Comparison of ENCODE assay signal across 34 cellular contexts in the genomic region with DNA sequence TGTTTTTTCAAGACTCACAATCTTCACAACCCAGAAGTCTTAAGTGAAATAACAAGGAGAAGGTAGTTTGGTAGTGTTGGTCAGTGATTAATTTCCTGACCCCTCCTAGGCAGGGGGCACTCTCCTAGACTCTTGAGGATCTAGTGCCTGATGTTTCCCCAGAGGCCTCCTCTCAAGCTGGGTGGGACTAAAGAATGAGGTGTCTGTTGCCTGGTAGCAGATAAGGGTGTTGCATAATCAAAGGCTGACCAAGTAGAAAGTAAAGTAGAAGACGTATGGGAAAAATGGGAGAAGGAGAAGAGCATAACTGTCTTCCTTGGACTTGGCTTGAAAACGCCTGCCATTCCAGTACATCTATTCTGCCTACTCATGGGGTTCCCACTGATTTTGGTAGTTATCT. TPM values are rescaled to one million over a fixed set of nuclear protein-coding genes. Genes with fewer than 3 reads are reported as not detected.
DNase-seq lines count a peak whose midpoint lies in the region; ATAC-seq and TF ChIP-seq lines count a peak whose summit lies in the region.
"Had no signal": no experiment of that assay in that cellular context is flagged by ENCODE, and none has a peak within 500 bp of the region (broad histone marks: within the 10 kb centered on the region; RNA-seq: fewer than 3 reads in every experiment).

No MANE protein-coding gene starts in this region.

- CTCF ChIA-PET in PC-9 (lab: Charles Lee): no interaction called here

- H3K4me3 ChIP-seq in right cardiac atrium (ENCODE audit: low read length) (no peak overlapping the region), fibroblast of lung (replicated peaks in 1 of 4; ENCODE audit: control extremely low read depth in 1 of 4, insufficient read depth in 1 of 4, low read depth in 3 of 4, low read length in 4 of 4) (no peak overlapping the region), PC-9 (no peak overlapping the region)
- H3K4me3 ChIP-seq: upper lobe of right lung had no signal

- H3K9me2 ChIP-seq in PC-9 (ENCODE audit: insufficient read depth): peaks cover 3% of the 10 kb centered on the region; the same call in 1 of the 2 replicates
- H3K9me2 ChIP-seq: SK-N-SH had no signal

- BruUV-seq in PC-9 (replicated peaks; lab: Mats Ljungman, UMichigan): no TSS peak

- H3K4me2 ChIP-seq in fibroblast of lung (ENCODE audit: extremely low read depth, insufficient read depth, low read length) (no peak overlapping the region), PC-9 (no peak overlapping the region)
- H3K4me2 ChIP-seq: SK-N-SH had no signal

- H3K4me1 Mint-ChIP-seq in type B pancreatic cell (ENCODE audit: unreplicated experiment): peaks cover 18% of the 10 kb centered on the region
- H3K4me1 Mint-ChIP-seq: IgD-negative memory B cell; naive B cell; stimulated activated effector memory CD8-positive, alpha-beta T cell treated with anti-CD3 and anti-CD28 coated beads, Interleukin-12 subunit alpha, Interleukin-12 subunit beta, amount 100 ng/mL, for 72 hours had no signal

- no peak overlapping the region for H3K27ac ChIP-seq in right cardiac atrium (ENCODE audit: low read length)
- no peak overlapping the region for H3K27ac ChIP-seq in fibroblast of lung (ENCODE audit: insufficient read depth, low read length)
- H3K27ac ChIP-seq in PC-9: no peak overlapping the region
- H3K27ac ChIP-seq: HL-60, RWPE1, upper lobe of right lung, VCaP had no signal

- no peak overlapping the region for H3K4me3 Mint-ChIP-seq in type B pancreatic cell
- H3K4me3 Mint-ChIP-seq: activated T-cell treated with anti-CD3 and anti-CD28 coated beads, Interleukin-2, amount 50 U/mL, for 4 hours; dendritic cell treated with granulocyte-macrophage colony-stimulating factor and Interleukin-4, amounts not matched to agents 40 ng/mL and 50 ng/mL, for 4 days; stimulated activated effector memory CD8-positive, alpha-beta T cell treated with anti-CD3 and anti-CD28 coated beads, Interleukin-12 subunit alpha, Interleukin-12 subunit beta, amount 100 ng/mL, for 72 hours had no signal

- H2AFZ ChIP-seq in fibroblast of lung (ENCODE audit: low read length) (no peak overlapping the region), PC-9 (no peak overlapping the region)

- DNase-seq in right cardiac atrium (no peak), cardiac septum (ENCODE audit: low spot score) (no peak), RPMI7951 (ENCODE audit: low read depth) (peak; percentile 25), fibroblast of lung (ENCODE audit: low read depth in 2 of 2) (peak; percentile 5 to 15), PC-9 (no peak), ureter (ENCODE audit: low spot score) (no peak), type B pancreatic cell (ENCODE audit: extremely low spot score, unreplicated experiment) (no peak)
- DNase-seq: activated CD4-positive, alpha-beta T cell treated with anti-CD3 and anti-CD28 coated beads for 48 hours; activated naive CD4-positive, alpha-beta T cell; activated T-cell treated with anti-CD3 and anti-CD28 coated beads, Interleukin-2, amount 50 U/mL, for 4 hours; amniotic stem cell; BE2C; caudate nucleus; DMS153; GF-D8; head of caudate nucleus; left cardiac atrium; naive B cell; NCI-H1930; NCI-H2227 treated with DMSO at 0.1 percent for 48 hours; nucleus accumbens; SK-N-SH; stimulated activated CD4-positive, alpha-beta T cell treated with anti-CD3 and anti-CD28 coated beads, Interleukin-2, amount 100 ng/mL, for 48 hours; substantia nigra; upper lobe of right lung had no signal

- H3K36me3 ChIP-seq in fibroblast of lung (ENCODE audit: control insufficient read depth, insufficient read depth, low read length) (no peaks in the 10 kb centered on the region), PC-9 (ENCODE audit: low read depth) (no peaks in the 10 kb centered on the region)
- H3K36me3 ChIP-seq: BE2C, upper lobe of right lung had no signal

- H3K9me3 ChIP-seq in right cardiac atrium (ENCODE audit: control insufficient read depth, low read length) (peaks cover 3% of the 10 kb centered on the region), fibroblast of lung (ENCODE audit: control insufficient read depth, insufficient read depth, low read depth, low read length) (no peaks in the 10 kb centered on the region), PC-9 (ENCODE audit: insufficient read depth, low read depth) (no peaks in the 10 kb centered on the region)
- H3K9me3 ChIP-seq: BE2C, SK-N-SH, upper lobe of right lung had no signal

- intact Hi-C loops in right cardiac atrium (cut with DNase I): no loop called here
- intact Hi-C loops in cardiac septum (cut with DNase I): no loop called here
- intact Hi-C loops in PC-9 (cut with micrococcal nuclease; ENCODE audit: unreplicated experiment): no loop called here

- H3K36me3 Mint-ChIP-seq in type B pancreatic cell: no peaks in the 10 kb centered on the region
- H3K36me3 Mint-ChIP-seq: IgD-negative memory B cell; naive B cell; stimulated activated effector memory CD8-positive, alpha-beta T cell treated with anti-CD3 and anti-CD28 coated beads, Interleukin-12 subunit alpha, Interleukin-12 subunit beta, amount 100 ng/mL, for 72 hours had no signal

- H3K27me3 ChIP-seq in right cardiac atrium (ENCODE audit: control insufficient read depth, insufficient read depth) (no peaks in the 10 kb centered on the region), fibroblast of lung (ENCODE audit: control insufficient read depth, insufficient read depth, low read length) (peaks cover 2% of the 10 kb centered on the region), PC-9 (ENCODE audit: insufficient read depth, low read depth) (no peaks in the 10 kb centered on the region)
- H3K27me3 ChIP-seq: BE2C, upper lobe of right lung had no signal

- POLR2A ChIA-PET in PC-9 (lab: Charles Lee; ENCODE audit: unreplicated experiment): no interaction called here

- H3K79me2 ChIP-seq in fibroblast of lung (ENCODE audit: control insufficient read depth, insufficient read depth, low read length) (no peaks in the 10 kb centered on the region), PC-9 (ENCODE audit: low read depth) (no peaks in the 10 kb centered on the region)

- H3K9ac ChIP-seq in fibroblast of lung (ENCODE audit: insufficient read depth, low read length): no peak overlapping the region
- H3K9ac ChIP-seq: SK-N-SH had no signal

- TF ChIP-seq CTCF in fibroblast of lung (conservative IDR thresholded peaks at IDR 0.05 in 1 of 2, IDR thresholded peaks at IDR 0.05 in 1 of 2; ENCODE audit: low read depth in 1 of 2, low read length in 2 of 2): no peak
- no peak for TF ChIP-seq CTCF in PC-9 (conservative IDR thresholded peaks at IDR 0.05)
- TF ChIP-seq CTCF in type B pancreatic cell (conservative IDR thresholded peaks at IDR 0.05): no peak

- H4K20me1 ChIP-seq in fibroblast of lung (ENCODE audit: control insufficient read depth, extremely low read depth, insufficient read depth, low read length): no peaks in the 10 kb centered on the region
- no peaks in the 10 kb centered on the region for H4K20me1 ChIP-seq in PC-9 (ENCODE audit: insufficient read depth)

- peaks cover 5% of the 10 kb centered on the region for H3K9me3 Mint-ChIP-seq in type B pancreatic cell
- H3K9me3 Mint-ChIP-seq: stimulated activated effector memory CD8-positive, alpha-beta T cell treated with anti-CD3 and anti-CD28 coated beads, Interleukin-12 subunit alpha, Interleukin-12 subunit beta, amount 100 ng/mL, for 72 hours had no signal

- 73% methylated on average over 2 of the region's 2 CpGs for WGBS in right cardiac atrium

- H3K4me1 ChIP-seq in right cardiac atrium (ENCODE audit: control insufficient read depth, insufficient read depth, low read length) (no peaks in the 10 kb centered on the region), fibroblast of lung (ENCODE audit: control insufficient read depth, extremely low read depth, insufficient read depth, low read length) (no peaks in the 10 kb centered on the region), PC-9 (replicated peaks; ENCODE audit: insufficient read depth) (peaks cover 14% of the 10 kb centered on the region)
- H3K4me1 ChIP-seq: BE2C, upper lobe of right lung had no signal

- H3F3A ChIP-seq in PC-9 (ENCODE audit: insufficient read depth, low read depth): peaks cover 9% of the 10 kb centered on the region; the same call in 1 of the 2 replicates

- H3K27me3 Mint-ChIP-seq in type B pancreatic cell: peaks cover 5% of the 10 kb centered on the region
- H3K27me3 Mint-ChIP-seq: dendritic cell treated with granulocyte-macrophage colony-stimulating factor and Interleukin-4, amounts not matched to agents 40 ng/mL and 50 ng/mL, for 4 days had no signal

- no peak overlapping the region for H3K27ac Mint-ChIP-seq in type B pancreatic cell
- H3K27ac Mint-ChIP-seq: dendritic cell treated with granulocyte-macrophage colony-stimulating factor and Interleukin-4, amounts not matched to agents 40 ng/mL and 50 ng/mL, for 4 days; stimulated activated effector memory CD8-positive, alpha-beta T cell treated with anti-CD3 and anti-CD28 coated beads, Interleukin-12 subunit alpha, Interleukin-12 subunit beta, amount 100 ng/mL, for 72 hours had no signal

- peak; percentile 46 to 47 for ATAC-seq in right cardiac atrium
- ATAC-seq in HG02884 (IDR thresholded peaks at IDR 0.05; ENCODE audit: unreplicated experiment): no peak
- ATAC-seq: activated T-cell treated with anti-CD3 and anti-CD28 coated beads, Interleukin-2, amount 50 U/mL, for 4 hours; stimulated activated effector memory CD8-positive, alpha-beta T cell treated with anti-CD3 and anti-CD28 coated beads, Interleukin-12 subunit alpha, Interleukin-12 subunit beta, amount 100 ng/mL, for 72 hours; upper lobe of right lung had no signal

RNA-seq across cellular contexts. Expression of gene VIT, which starts 37.8 kb away (rescaled TPM):
- total RNA-seq in right cardiac atrium: 10 to 100 TPM; 10.2 to 25.0 (median 16.2) TPM
- 11.7 TPM for polyA plus RNA-seq in right cardiac atrium
- 2.6 TPM for total RNA-seq in cardiac septum
- 0.88 and 2.9 TPM in 2 replicates for total RNA-seq in RPMI7951 (2014; rRNA removed; shearing (Covaris generic))
- total RNA-seq in fibroblast of lung: 0.17 and 0.77 TPM in 2 replicates
- 0.46 and 0.62 TPM in 2 replicates for polyA plus RNA-seq in fibroblast of lung
- 0.45 and 0.72 TPM in 2 replicates for polyA plus RNA-seq in fibroblast of lung (2012)
- polyA minus RNA-seq in fibroblast of lung (ENCODE audit: low replicate concordance): 2.1 TPM in 1 of 2 replicates, not detected in the other
- total RNA-seq in PC-9 (2021): not detected in 2 replicates
- total RNA-seq in ureter: 7.4 TPM
- total RNA-seq in type B pancreatic cell (ENCODE audit: low replicate concordance): 1.2 and 1.4 TPM in 2 replicates
- total RNA-seq: activated CD8-positive, alpha-beta memory T cell treated with anti-CD3 and anti-CD28 coated beads for 36 hours; activated T-cell treated with anti-CD3 and anti-CD28 coated beads, Interleukin-2, amount 50 U/mL, for 4 hours; T-helper 2 cell treated with Interferon-gamma antibody and Interleukin-4, amounts not matched to agents 100 ng/mL and 5 ng/mL, for 36 hours had no signal
- polyA plus RNA-seq: SK-N-SH had no signal

Comparison
In these comparisons a context has a peak if more than half of its experiments do, and no peak if none do; other contexts are left out.
1. DNase-seq: peak in RPMI7951 (single experiment) and fibroblast of lung (2 of 2); none in right cardiac atrium (0 of 3), cardiac septum (single experiment), PC-9 (0 of 2), ureter (single experiment) and type B pancreatic cell (single experiment).